Comparison of ENCODE assay signal across 17 cellular contexts in genomic region chr9:84993105-84993504, GRCh38.
DNase-seq lines count a peak whose midpoint lies in the region; ATAC-seq and TF ChIP-seq lines count a peak whose summit lies in the region.
"Had no signal": no experiment of that assay in that cellular context is flagged by ENCODE, and none has a peak within 500 bp of the region (broad histone marks: within the 10 kb centered on the region; RNA-seq: fewer than 3 reads in every experiment).

No MANE protein-coding gene starts in this region.

- H3K36me3 Mint-ChIP-seq in natural killer cell: no peaks in the 10 kb centered on the region
- H3K36me3 Mint-ChIP-seq: CD8-positive, alpha-beta T cell had no signal

- peaks cover 29% of the 10 kb centered on the region for H3K4me1 ChIP-seq in RWPE2 (ENCODE audit: insufficient read depth, poor library complexity, severe bottlenecking)
- H3K4me1 ChIP-seq: BLaER1 had no signal

- intact Hi-C loops in natural killer cell (cut with micrococcal nuclease): no loop called here

- no peak overlapping the region for H3K4me3 Mint-ChIP-seq in natural killer cell
- H3K4me3 Mint-ChIP-seq: CD8-positive, alpha-beta T cell had no signal

- H3K36me3 ChIP-seq in RWPE2 (ENCODE audit: low read depth): no peaks in the 10 kb centered on the region
- H3K36me3 ChIP-seq: BLaER1 had no signal

- no peak overlapping the region for H3K27ac ChIP-seq in RWPE2 (ENCODE audit: poor library complexity, severe bottlenecking)
- H3K27ac ChIP-seq in cingulate gyrus (ENCODE audit: low read depth, low read length): peak overlapping the region; percentile 70
- H3K27ac ChIP-seq: BLaER1 had no signal

- ATAC-seq in RWPE2 (ENCODE audit: low read depth) (peak; percentile 74), natural killer cell (no peak), HG03354 (IDR thresholded peaks at IDR 0.05; ENCODE audit: poor library complexity, severe bottlenecking, unreplicated experiment) (no peak), GM18867 (IDR thresholded peaks at IDR 0.05; ENCODE audit: unreplicated experiment) (no peak)
- ATAC-seq: CD8-positive, alpha-beta T cell had no signal

- no peak overlapping the region for H3K4me3 ChIP-seq in RWPE2 (ENCODE audit: severe bottlenecking)
- H3K4me3 ChIP-seq: BLaER1 had no signal

- peaks cover 14 to 40% of the 10 kb centered on the region in 2 donors for H3K27me3 Mint-ChIP-seq in natural killer cell (ENCODE audit: low read depth in 2 of 2)

- TF ChIP-seq CTCF in RWPE2 (IDR thresholded peaks at IDR 0.05; ENCODE audit: poor library complexity, severe bottlenecking) (no peak), natural killer cell (IDR thresholded peaks at IDR 0.05) (no peak)

- no peaks in the 10 kb centered on the region for H3K4me1 Mint-ChIP-seq in natural killer cell

- no peaks in the 10 kb centered on the region for H3K9me3 ChIP-seq in RWPE2 (ENCODE audit: severe bottlenecking)
- H3K9me3 ChIP-seq: BLaER1 had no signal

- no peaks in the 10 kb centered on the region for H3K27me3 ChIP-seq in RWPE2 (ENCODE audit: insufficient read depth, poor library complexity, severe bottlenecking)
- H3K27me3 ChIP-seq: BLaER1 had no signal

- H3K27ac Mint-ChIP-seq in natural killer cell: no peak overlapping the region
- H3K27ac Mint-ChIP-seq: CD8-positive, alpha-beta T cell had no signal

- no peaks in the 10 kb centered on the region for H3K9me3 Mint-ChIP-seq in natural killer cell
- H3K9me3 Mint-ChIP-seq: CD8-positive, alpha-beta T cell had no signal

- peak; percentile 68 for DNase-seq in Daoy (ENCODE audit: low read depth)
- no peak for DNase-seq in RWPE2 (ENCODE audit: low spot score)
- DNase-seq in kidney tubule cell (ENCODE audit: low spot score): peak; percentile 75
- DNase-seq in natural killer cell: no peak
- no peak for DNase-seq in DMS79 treated with DMSO at 0.1 percent for 48 hours (lab: John Stamatoyannopoulos, UW)
- DNase-seq: CD8-positive, alpha-beta T cell; GOT3; MM.1S; NCI-H1092 treated with DMSO at 0.1 percent for 48 hours; NCI-H1694 treated with DMSO at 0.1 percent for 48 hours; NCI-H226; NCI-H526; SIG-M5 had no signal

Comparison
In these comparisons a context has a peak if more than half of its experiments do, and no peak if none do; other contexts are left out.
1. DNase-seq: peak in Daoy (single experiment) and kidney tubule cell (single experiment); none in RWPE2 (single experiment), natural killer cell (single experiment) and DMS79 treated with DMSO at 0.1 percent for 48 hours (single experiment).